34 cellular contexts compared by ENCODE assay signal in genomic region chr10:44171765-44172164, GRCh38.
"Had no signal": no experiment of that assay in that cellular context is flagged by ENCODE, and none has a peak within 500 bp of the region (broad histone marks: within the 10 kb centered on the region; RNA-seq: fewer than 3 reads in every experiment).

No MANE protein-coding gene starts in this region.

- H3K36me3 ChIP-seq: adrenal gland, ascending aorta, brain microvascular endothelial cell, breast epithelium, cardiac muscle cell had no signal

- H3K4me3 ChIP-seq: adrenal gland, ascending aorta, body of pancreas, breast epithelium, cardiac muscle cell had no signal

- H3K9me3 ChIP-seq: adrenal gland, ascending aorta, body of pancreas, breast epithelium had no signal

- H3K4me1 ChIP-seq: adrenal gland, ascending aorta had no signal

- H3K27me3 ChIP-seq: adrenal gland, ascending aorta, body of pancreas, brain microvascular endothelial cell, breast epithelium, cardiac muscle cell had no signal

- FAIRE-seq: astrocyte, bronchial epithelial cell had no signal

- ATAC-seq: activated naive CD4-positive, alpha-beta T cell treated with anti-CD3 and anti-CD28 coated beads, Interleukin-2, amount 50 U/mL, for 72 hours; activated naive CD8-positive, alpha-beta T cell treated with anti-CD3 and anti-CD28 coated beads, Interleukin-2, amount 50 U/mL, for 24 hours; activated T-cell treated with anti-CD3 and anti-CD28 coated beads, Interleukin-2, amount 50 U/mL, for 4 hours; activated T-cell treated with anti-CD3 and anti-CD28 coated beads, Interleukin-2, amount 50 U/mL, for 72 hours; activated T-helper 17 cell treated with anti-CD3 and anti-CD28 coated beads, Interleukin-2, amount 50 U/mL, for 72 hours; body of pancreas had no signal

- H3K27ac ChIP-seq: adrenal gland, ascending aorta, body of pancreas, brain microvascular endothelial cell, breast epithelium, cardiac muscle cell had no signal

- DNase-seq: activated effector memory CD4-positive, alpha-beta T cell treated with anti-CD3 and anti-CD28 coated beads, Interleukin-2, amount 50 U/mL, for 16 hours; activated effector memory CD4-positive, alpha-beta T cell treated with Interleukin-2 at 50 U/mL for 16 hours; activated gamma-delta T cell; activated gamma-delta T cell treated with Interleukin-2 at 50 U/mL for 16 hours; activated naive CD4-positive, alpha-beta T cell; activated naive CD4-positive, alpha-beta T cell treated with anti-CD3 and anti-CD28 coated beads for 36 hours; activated naive CD4-positive, alpha-beta T cell treated with anti-CD3 and anti-CD28 coated beads, Interleukin-2, amount 10 ng/mL, durations not matched to agents 7 days and 5 days; activated naive CD4-positive, alpha-beta T cell treated with anti-CD3 and anti-CD28 coated beads, Interleukin-2, amount 50 U/mL, for 16 hours; activated naive CD4-positive, alpha-beta T cell treated with Interleukin-2 at 50 U/mL for 16 hours; activated naive CD8-positive, alpha-beta T cell treated with anti-CD3 and anti-CD28 coated beads for 36 hours; activated naive CD8-positive, alpha-beta T cell treated with anti-CD3 and anti-CD28 coated beads, Interleukin-2, amount 10 ng/mL, durations not matched to agents 7 days and 5 days; activated naive CD8-positive, alpha-beta T cell treated with anti-CD3 and anti-CD28 coated beads, Interleukin-2, amount 50 U/mL, for 24 hours; activated T-cell treated with anti-CD3 and anti-CD28 coated beads, Interleukin-2, amount 50 U/mL, for 1 hour; activated T-cell treated with anti-CD3 and anti-CD28 coated beads, Interleukin-2, amount 50 U/mL, for 24 hours; activated T-cell treated with anti-CD3 and anti-CD28 coated beads, Interleukin-2, amount 50 U/mL, for 4 hours; activated T-cell treated with anti-CD3 and anti-CD28 coated beads, Interleukin-2, amount 50 U/mL, for 48 hours; activated T-cell treated with anti-CD3 and anti-CD28 coated beads, Interleukin-2, amount 50 U/mL, for 72 hours; adrenal gland; amniotic stem cell; amygdala; anterior cingulate cortex; aorta; body of pancreas; brain microvascular endothelial cell; caudate nucleus; central memory CD4-positive, alpha-beta T cell; cerebellar nuclear complex had no signal
